ENCODE assay signal across 1 cellular context in the genomic region with DNA sequence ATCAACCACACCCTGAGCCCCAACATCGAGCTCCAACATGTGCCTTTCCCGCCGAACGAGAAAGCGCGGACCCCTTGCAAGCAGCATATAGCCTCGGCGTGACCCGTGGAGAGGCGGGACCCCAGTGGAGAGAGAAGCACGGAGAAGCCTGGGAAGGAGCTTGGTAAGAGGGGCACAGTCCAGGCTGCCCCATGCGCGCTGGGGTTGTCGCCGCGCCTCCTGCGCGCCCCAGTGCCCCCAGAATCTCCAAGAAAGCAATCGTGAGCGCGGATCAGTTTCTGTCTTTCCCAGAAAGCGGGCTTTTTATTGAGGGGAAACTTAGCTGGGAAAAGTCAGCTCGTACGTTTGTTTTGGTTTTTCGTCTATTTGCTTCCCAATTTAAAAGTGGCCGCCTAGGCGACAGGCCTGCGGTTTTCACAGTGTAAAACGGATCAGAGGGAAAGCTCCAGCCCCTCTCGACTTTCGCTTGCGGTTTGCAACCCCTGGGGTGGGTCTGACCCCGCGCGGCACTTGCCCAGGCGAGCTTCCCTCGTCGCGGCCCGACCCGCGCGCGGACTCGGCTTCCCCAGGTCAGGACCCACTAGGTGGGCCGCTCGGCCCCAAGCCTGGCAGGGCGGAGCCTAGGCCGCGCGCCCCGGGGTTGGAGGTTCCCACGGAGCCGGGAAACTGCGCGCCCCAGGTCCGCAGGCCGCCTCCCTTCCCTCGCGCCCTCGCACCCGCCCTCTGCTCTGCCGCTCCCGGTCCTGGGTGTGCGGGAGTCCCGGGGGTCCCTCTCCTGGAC.
TF ChIP-seq lines count a peak whose summit lies in the region.

No MANE protein-coding gene starts in this region.

TF ChIP-seq in A549, 52 proteins besides CTCF, POLR2A, EP300 and RAD21 (continued from another document):
- TF ChIP-seq, protein P1, sequence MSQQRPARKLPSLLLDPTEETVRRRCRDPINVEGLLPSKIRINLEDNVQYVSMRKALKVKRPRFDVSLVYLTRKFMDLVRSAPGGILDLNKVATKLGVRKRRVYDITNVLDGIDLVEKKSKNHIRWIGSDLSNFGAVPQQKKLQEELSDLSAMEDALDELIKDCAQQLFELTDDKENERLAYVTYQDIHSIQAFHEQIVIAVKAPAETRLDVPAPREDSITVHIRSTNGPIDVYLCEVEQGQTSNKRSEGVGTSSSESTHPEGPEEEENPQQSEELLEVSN (IDR thresholded peaks at IDR 0.05; ENCODE audit: borderline replicate concordance, low read depth), result peak; percentile 63
- TF ChIP-seq HOXB5 (CRISPR knock-in tag; IDR thresholded peaks at IDR 0.05) (0 out of 2 replicates have a peak, but pooled peaks have one; percentile 35), RNF2 (IDR thresholded peaks at IDR 0.05; ENCODE audit: borderline replicate concordance, low read depth) (no peak), SMC3 (IDR thresholded peaks at IDR 0.05) (peak; percentile 61), MAFK (IDR thresholded peaks at IDR 0.05; ENCODE audit: partially characterized antibody) (no peak), PHF8 (IDR thresholded peaks at IDR 0.05; ENCODE audit: borderline replicate concordance, low read depth) (0 out of 2 replicates have a peak, but pooled peaks have one; percentile 38), GATA3 (IDR thresholded peaks at IDR 0.05; ENCODE audit: borderline replicate concordance) (0 out of 2 replicates have a peak, but pooled peaks have one; percentile 14)
- TF ChIP-seq, protein P2, sequence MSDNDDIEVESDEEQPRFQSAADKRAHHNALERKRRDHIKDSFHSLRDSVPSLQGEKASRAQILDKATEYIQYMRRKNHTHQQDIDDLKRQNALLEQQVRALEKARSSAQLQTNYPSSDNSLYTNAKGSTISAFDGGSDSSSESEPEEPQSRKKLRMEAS (IDR thresholded peaks at IDR 0.05), result peak; percentile 58
